In genomic region chr7:159119026-159119741, GRCh38 we compare ENCODE assay signal across 24 cellular contexts. TPM values are rescaled to one million over a fixed set of nuclear protein-coding genes. Genes with fewer than 3 reads are reported as not detected.
DNase-seq lines count a peak whose midpoint lies in the region; ATAC-seq and TF ChIP-seq lines count a peak whose summit lies in the region.
"Had no signal": no experiment of that assay in that cellular context is flagged by ENCODE, and none has a peak within 500 bp of the region (broad histone marks: within the 10 kb centered on the region; RNA-seq: fewer than 3 reads in every experiment).

No MANE protein-coding gene starts in this region.

- intact Hi-C loops in OCI-LY7 (cut with micrococcal nuclease; ENCODE audit: unreplicated experiment) (no loop called here), adrenal gland (cut with DNase I) (no loop called here)

- H3K9me3 ChIP-seq in neuronal stem cell (replicated peaks in 1 of 2; ENCODE audit: control insufficient read depth in 2 of 2, insufficient read depth in 1 of 2, low read depth in 1 of 2, low read length in 2 of 2) (peaks cover 0 to 5% of the 10 kb centered on the region in 2 donors), OCI-LY7 (ENCODE audit: low read length) (no peaks in the 10 kb centered on the region), adrenal gland (replicated peaks in 1 of 3) (no peaks in the 10 kb centered on the region)
- H3K9me3 ChIP-seq: BLaER1 treated with 17β-estradiol and CSF1 and Interleukin-3, amounts not matched to agents 10 nM and 100 nM had no signal

- TF ChIP-seq POLR2A in adrenal gland (IDR thresholded peaks at IDR 0.05): no peak

- H3K23ac ChIP-seq in neuronal stem cell (ENCODE audit: low read depth, low read length, poor library complexity): peak overlapping the region; percentile 89

- BruUV-seq in OCI-LY7 (replicated peaks; lab: Mats Ljungman, UMichigan): no TSS peak

- H3K9ac ChIP-seq in neuronal stem cell (ENCODE audit: low read depth, low read length, poor library complexity): peak overlapping the region; percentile 15
- H3K9ac ChIP-seq: BLaER1 treated with 17β-estradiol and CSF1 and Interleukin-3, amounts not matched to agents 10 nM and 100 nM had no signal

- peaks cover 13% of the 10 kb centered on the region for H3K27me3 Mint-ChIP-seq in stimulated activated naive CD8-positive, alpha-beta T cell treated with anti-CD3 and anti-CD28 coated beads, Interleukin-15, amount 100 ng/mL, for 72 hours

- H2AFZ ChIP-seq in neuronal stem cell (ENCODE audit: low read length) (no peak overlapping the region), OCI-LY7 (ENCODE audit: low read length) (no peak overlapping the region)

- peak overlapping the region; percentile 80 for H2BK15ac ChIP-seq in neuronal stem cell (ENCODE audit: low read length)

- no peaks in the 10 kb centered on the region for H3K79me2 ChIP-seq in OCI-LY7 (ENCODE audit: insufficient read depth, low read depth, low read length)

- H3K4me3 Mint-ChIP-seq in stimulated activated naive CD8-positive, alpha-beta T cell treated with anti-CD3 and anti-CD28 coated beads, Interleukin-15, amount 100 ng/mL, for 72 hours: no peak overlapping the region
- H3K4me3 Mint-ChIP-seq: CD4-positive, alpha-beta memory T cell; HFFc6 had no signal

- H3K27ac ChIP-seq in neuronal stem cell (replicated peaks; ENCODE audit: low read length) (no peak overlapping the region), OCI-LY7 (ENCODE audit: low read depth, low read length, poor library complexity, severe bottlenecking) (no peak overlapping the region), adrenal gland (no peak overlapping the region)
- H3K27ac ChIP-seq: BLaER1 treated with 17β-estradiol and CSF1 and Interleukin-3, amounts not matched to agents 10 nM and 100 nM had no signal

- no peak overlapping the region for H2BK12ac ChIP-seq in neuronal stem cell (ENCODE audit: low read length)

- H2BK5ac ChIP-seq in neuronal stem cell (ENCODE audit: low read length): no peak overlapping the region

- peak overlapping the region; percentile 68 for H2AK5ac ChIP-seq in neuronal stem cell (ENCODE audit: low read depth, low read length)

- H3K79me1 ChIP-seq in neuronal stem cell (ENCODE audit: low read depth, low read length): no peaks in the 10 kb centered on the region

- H3K14ac ChIP-seq in neuronal stem cell (ENCODE audit: low read length): peak overlapping the region; percentile 73

- peak overlapping the region; percentile 7 for H4K8ac ChIP-seq in neuronal stem cell (ENCODE audit: low read depth, low read length)

- peak; percentile 18 for ATAC-seq in stimulated activated naive CD8-positive, alpha-beta T cell treated with anti-CD3 and anti-CD28 coated beads, Interleukin-15, amount 100 ng/mL, for 72 hours
- no peak for ATAC-seq in stimulated activated naive CD8-positive, alpha-beta T cell treated with anti-CD3 and anti-CD28 coated beads, Interleukin-15, Interleukin-2, amounts not matched to agents 100 U/mL and 50 U/mL, for 24 hours

- H3K36me3 ChIP-seq in neuronal stem cell (replicated peaks in 1 of 2; ENCODE audit: control insufficient read depth in 2 of 2, insufficient read depth in 2 of 2, low read length in 2 of 2) (no peaks in the 10 kb centered on the region), OCI-LY7 (ENCODE audit: insufficient read depth, low read length) (no peaks in the 10 kb centered on the region), adrenal gland (replicated peaks in 1 of 2) (no peaks in the 10 kb centered on the region)
- H3K36me3 ChIP-seq: BLaER1 treated with 17β-estradiol and CSF1 and Interleukin-3, amounts not matched to agents 10 nM and 100 nM had no signal

- no peaks in the 10 kb centered on the region for H3K9me2 ChIP-seq in OCI-LY7 (ENCODE audit: insufficient read depth, low read length)

- H2BK120ac ChIP-seq in neuronal stem cell (ENCODE audit: low read depth, low read length): no peak overlapping the region

- no peak overlapping the region for H3K27ac Mint-ChIP-seq in stimulated activated naive CD8-positive, alpha-beta T cell treated with anti-CD3 and anti-CD28 coated beads, Interleukin-15, amount 100 ng/mL, for 72 hours
- H3K27ac Mint-ChIP-seq: CD4-positive, alpha-beta memory T cell; HFFc6 had no signal

- no CpG with 5 or more reads among the region's 19 CpGs for WGBS in neuronal stem cell (ENCODE audit: extremely low coverage in 2 of 2, insufficient read length in 2 of 2, insufficient replicate concordance in 1 of 2), 2 donors
- WGBS in adrenal gland, 4 donors: 57 to 88% (median 85%) methylated on average over 1 to 19 of the region's 19 CpGs

- H3K18ac ChIP-seq in neuronal stem cell (ENCODE audit: low read length): peak overlapping the region; percentile 77

- H4K20me1 ChIP-seq in OCI-LY7 (ENCODE audit: insufficient read depth, low read length): no peaks in the 10 kb centered on the region

- peak; percentile 58 for DNase-seq in activated effector memory CD4-positive, alpha-beta T cell treated with anti-CD3 and anti-CD28 coated beads, Interleukin-2, amount 50 U/mL, for 16 hours
- no peak for DNase-seq in activated effector memory CD4-positive, alpha-beta T cell treated with Interleukin-2 at 50 U/mL for 16 hours
- DNase-seq in stimulated activated naive CD8-positive, alpha-beta T cell treated with anti-CD3 and anti-CD28 coated beads, Interleukin-15, amount 100 ng/mL, for 72 hours: no peak
- DNase-seq in stimulated activated naive CD8-positive, alpha-beta T cell treated with anti-CD3 and anti-CD28 coated beads, Interleukin-15, Interleukin-2, amounts not matched to agents 100 U/mL and 50 U/mL, for 24 hours: no peak
- DNase-seq in neuronal stem cell (ENCODE audit: low spot score) (no peak), OCI-LY7 (ENCODE audit: low spot score) (no peak), adrenal gland (no peak), LoVo (ENCODE audit: low spot score) (no peak)
- DNase-seq: 8988T; CD4-positive, alpha-beta memory T cell; H7; HFFc6; KBM-7; NCI-H1105; NCI-H146; NCI-H2029; NCI-H2171; NCI-H524 treated with DMSO at 0.1 percent for 48 hours; NCI-H82; OCI-M1; SHP77 had no signal

- peaks cover 0 to 11% of the 10 kb centered on the region in 2 donors for H3K4me1 ChIP-seq in neuronal stem cell (ENCODE audit: control insufficient read depth in 2 of 2, insufficient read depth in 1 of 2, low read depth in 1 of 2, low read length in 2 of 2)
- H3K4me1 ChIP-seq in OCI-LY7 (ENCODE audit: insufficient read depth, low read length, poor library complexity, severe bottlenecking): no peaks in the 10 kb centered on the region
- H3K4me1 ChIP-seq in adrenal gland (replicated peaks in 1 of 2): no peaks in the 10 kb centered on the region
- H3K4me1 ChIP-seq: Caco-2 had no signal

- no peaks in the 10 kb centered on the region for H3K4me1 Mint-ChIP-seq in stimulated activated naive CD8-positive, alpha-beta T cell treated with anti-CD3 and anti-CD28 coated beads, Interleukin-15, amount 100 ng/mL, for 72 hours
- H3K4me1 Mint-ChIP-seq: CD4-positive, alpha-beta memory T cell had no signal

- H3K4ac ChIP-seq in neuronal stem cell (ENCODE audit: low read length): no peak overlapping the region

- H3K4me3 ChIP-seq in neuronal stem cell (ENCODE audit: low read length in 2 of 2): no peak overlapping the region
- H3K4me3 ChIP-seq in OCI-LY7 (ENCODE audit: low read depth, low read length, poor library complexity, severe bottlenecking): no peak overlapping the region
- H3K4me3 ChIP-seq in adrenal gland: no peak overlapping the region
- H3K4me3 ChIP-seq: BLaER1 treated with 17β-estradiol and CSF1 and Interleukin-3, amounts not matched to agents 10 nM and 100 nM had no signal

- no peaks in the 10 kb centered on the region for H3K9me3 Mint-ChIP-seq in stimulated activated naive CD8-positive, alpha-beta T cell treated with anti-CD3 and anti-CD28 coated beads, Interleukin-15, amount 100 ng/mL, for 72 hours

- H4K91ac ChIP-seq in neuronal stem cell (ENCODE audit: low read depth, low read length, poor library complexity): no peak overlapping the region

- POLR2A ChIA-PET in OCI-LY7 (lab: Charles Lee): no interaction called here

- peaks cover 0 to 28% (median 0%) of the 10 kb centered on the region in 3 experiments for H3K27me3 ChIP-seq in neuronal stem cell (ENCODE audit: control insufficient read depth in 3 of 3, insufficient read depth in 3 of 3, low read depth in 1 of 3, low read length in 3 of 3)
- H3K27me3 ChIP-seq in adrenal gland: no peaks in the 10 kb centered on the region
- H3K27me3 ChIP-seq: BLaER1 treated with 17β-estradiol and CSF1 and Interleukin-3, amounts not matched to agents 10 nM and 100 nM had no signal

- CTCF ChIA-PET in OCI-LY7 (lab: Charles Lee; ENCODE audit: unreplicated experiment): no interaction called here

- TF ChIP-seq CTCF in OCI-LY7 (conservative IDR thresholded peaks at IDR 0.05; ENCODE audit: low read length) (no peak), adrenal gland (IDR thresholded peaks at IDR 0.05) (no peak)

- H3K4me2 ChIP-seq in neuronal stem cell (ENCODE audit: insufficient read depth, low read length, poor library complexity, severe bottlenecking) (no peak overlapping the region), OCI-LY7 (ENCODE audit: low read length) (no peak overlapping the region)

RNA-seq across cellular contexts. Expression of gene VIPR2, which starts 25.5 kb away (rescaled TPM):
- 2.8 TPM for polyA plus RNA-seq in neuronal stem cell (2013, experiment 1 of 2)
- 2.6 TPM for polyA plus RNA-seq in neuronal stem cell (2013, experiment 2 of 2)
- not detected in 2 replicates for total RNA-seq in OCI-LY7 (2014; rRNA removed; shearing (Covaris generic))
- total RNA-seq in OCI-LY7 (2022) (not detected in 2 replicates), adrenal gland (1 to 10 TPM in 5 of 8 donors, under 1 TPM in 3; 0.06 to 3.8 (median 1.5) TPM)
- under 1 TPM; 0.07 to 0.97 (median 0.64) TPM for polyA plus RNA-seq in adrenal gland
- total RNA-seq: Caco-2, G401, HFFc6 had no signal
